1 cellular context compared by ENCODE assay signal in genomic region chr22:43320943-43321900, GRCh38.
TF ChIP-seq lines count a peak whose summit lies in the region.

No MANE protein-coding gene starts in this region.

TF ChIP-seq in K562, 482 proteins besides CTCF, POLR2A, EP300 and RAD21 (continued from another document):
- TF ChIP-seq ZBTB11 (CRISPR knock-in tag; IDR thresholded peaks at IDR 0.05) (0 out of 6 replicates have a peak, but pooled peaks of 1 of the 3 experiments have one; percentile 12), HCFC1 (IDR thresholded peaks at IDR 0.05; ENCODE audit: low read depth, low read length) (0 out of 2 replicates have a peak, but pooled peaks have one; percentile 29), GABPA (tag; conservative IDR thresholded peaks at IDR 0.05; ENCODE audit: low read depth) (peak; percentile 91), NR2C1 (IDR thresholded peaks at IDR 0.05) (peak; percentile 94), NR2C1 (tag; IDR thresholded peaks at IDR 0.05) (peak; percentile 96), ZNF197 (CRISPR knock-in tag; IDR thresholded peaks at IDR 0.05; ENCODE audit: low read depth) (0 out of 2 replicates have a peak, but pooled peaks have one; percentile 61), PKNOX1 (IDR thresholded peaks at IDR 0.05) (peak; percentile 21; the same call in 1 of the 2 replicates), ZNF780A (CRISPR knock-in tag; IDR thresholded peaks at IDR 0.05) (no peak), TFAM (CRISPR knock-in tag; conservative IDR thresholded peaks at IDR 0.05) (no peak), PBX2 (CRISPR knock-in tag; IDR thresholded peaks at IDR 0.05; ENCODE audit: low read depth) (no peak), PBX2 (tag; conservative IDR thresholded peaks at IDR 0.05; ENCODE audit: low read depth) (no peak), SMAD4 (CRISPR knock-in tag; conservative IDR thresholded peaks at IDR 0.05) (peak; percentile 55)
